18 cellular contexts compared by ENCODE assay signal in the genomic region with DNA sequence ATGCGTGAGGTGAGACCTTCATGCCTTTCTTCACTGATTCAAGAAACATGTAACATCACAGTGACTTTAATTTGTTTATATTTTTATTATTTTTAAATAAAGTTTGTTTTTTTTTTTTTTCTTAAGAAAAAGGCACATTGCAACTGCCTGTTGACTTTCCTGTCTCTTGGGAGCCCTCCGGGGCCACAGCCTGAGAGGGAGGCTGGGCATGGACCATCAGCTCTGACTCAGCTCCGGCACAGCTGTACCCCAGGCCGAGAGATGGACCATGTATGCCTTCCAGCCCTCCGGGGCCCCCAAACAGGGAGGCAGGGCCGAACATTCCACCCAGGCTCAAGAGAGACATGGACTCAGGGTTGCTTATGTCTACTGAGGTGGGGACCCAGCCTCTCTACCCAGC.
A peak's percentile ranks its signal among the peaks of the same experiment; 100 is the strongest.
DNase-seq lines count a peak whose midpoint lies in the region; ATAC-seq and TF ChIP-seq lines count a peak whose summit lies in the region.
"Had no signal": no experiment of that assay in that cellular context is flagged by ENCODE, and none has a peak within 500 bp of the region (broad histone marks: within the 10 kb centered on the region; RNA-seq: fewer than 3 reads in every experiment).

No MANE protein-coding gene starts in this region.

- H3K36me3 Mint-ChIP-seq in Caco-2 (ENCODE audit: insufficient read depth, unreplicated experiment) (peaks cover 24% of the 10 kb centered on the region), Calu3 (ENCODE audit: insufficient read depth, unreplicated experiment) (peaks cover 5% of the 10 kb centered on the region)
- H3K36me3 Mint-ChIP-seq in stimulated activated effector memory CD8-positive, alpha-beta T cell treated with anti-CD3 and anti-CD28 coated beads, Interleukin-12 subunit alpha, Interleukin-12 subunit beta, amount 100 ng/mL, for 72 hours, result peaks cover 88% of the 10 kb centered on the region

- H3K4me1 Mint-ChIP-seq in Caco-2 (ENCODE audit: low read depth, unreplicated experiment), result peaks cover 26% of the 10 kb centered on the region
- peaks cover 76% of the 10 kb centered on the region for H3K4me1 Mint-ChIP-seq in stimulated activated effector memory CD8-positive, alpha-beta T cell treated with anti-CD3 and anti-CD28 coated beads, Interleukin-12 subunit alpha, Interleukin-12 subunit beta, amount 100 ng/mL, for 72 hours
- H3K4me1 Mint-ChIP-seq in Calu3 (ENCODE audit: low read depth, unreplicated experiment), result peaks cover 23% of the 10 kb centered on the region

- H3K27ac Mint-ChIP-seq in Caco-2 (ENCODE audit: unreplicated experiment) (peak overlapping the region; percentile 18), Calu3 (ENCODE audit: unreplicated experiment) (no peak overlapping the region)
- H3K27ac Mint-ChIP-seq in stimulated activated effector memory CD8-positive, alpha-beta T cell treated with anti-CD3 and anti-CD28 coated beads, Interleukin-12 subunit alpha, Interleukin-12 subunit beta, amount 100 ng/mL, for 72 hours, result peak overlapping the region; percentile 67

- no peaks in the 10 kb centered on the region for H3K9me2 ChIP-seq in OCI-LY1 (ENCODE audit: low read depth, low read length)

- DNase-seq in Caco-2, result no peak
- DNase-seq in fibroblast of mammary gland (ENCODE audit: low read depth), result peak; percentile 19
- no peak for DNase-seq in stimulated activated effector memory CD8-positive, alpha-beta T cell treated with anti-CD3 and anti-CD28 coated beads, Interleukin-12 subunit alpha, Interleukin-12 subunit beta, amount 100 ng/mL, for 72 hours (ENCODE audit: low spot score in 2 of 2)
- no peak for DNase-seq in Calu3
- DNase-seq in NCI-H187 treated with DMSO at 0.1 percent for 48 hours (lab: John Stamatoyannopoulos, UW), result no peak
- DNase-seq: COR-L47, DMS53, GM23248, KBM-7, NCI-H1092 treated with DMSO at 0.1 percent for 48 hours, NCI-H1694, NCI-H446, NCI-H774, Peyer's patch, SHP77 treated with DMSO at 0.1 percent for 48 hours had no signal

- H3K4me1 ChIP-seq in Caco-2 (peaks cover 15% of the 10 kb centered on the region), OCI-LY1 (ENCODE audit: insufficient read depth, low read length, severe bottlenecking) (peaks cover 65% of the 10 kb centered on the region)

- no peak overlapping the region for H3K9ac ChIP-seq in OCI-LY1 (ENCODE audit: low read length)
- H3K9ac ChIP-seq: GM23248 had no signal

- H3K4me3 ChIP-seq in Caco-2 (ENCODE audit: low read depth, low read length) (no peak overlapping the region), OCI-LY1 (ENCODE audit: low read depth, low read length, poor library complexity, severe bottlenecking) (no peak overlapping the region), fibroblast of mammary gland (ENCODE audit: control insufficient read depth, low read depth, low read length) (no peak overlapping the region)
- H3K4me3 ChIP-seq: GM12878, GM23248, Peyer's patch had no signal

- H3K9me3 ChIP-seq in Caco-2 (no peaks in the 10 kb centered on the region), OCI-LY1 (ENCODE audit: low read length) (no peaks in the 10 kb centered on the region)
- H3K9me3 ChIP-seq: Peyer's patch had no signal

- BruUV-seq in Caco-2 (replicated peaks; lab: Mats Ljungman, UMichigan), result no TSS peak
- BruUV-seq in Calu3 (replicated peaks; lab: Mats Ljungman, UMichigan), result no TSS peak

- H3K4me2 ChIP-seq in OCI-LY1 (ENCODE audit: low read length), result no peak overlapping the region

- H3K27me3 ChIP-seq in Caco-2 (replicated peaks; ENCODE audit: control insufficient read depth, insufficient read depth, low read length), result no peaks in the 10 kb centered on the region
- H3K27me3 ChIP-seq in OCI-LY1 (ENCODE audit: insufficient read depth, low read length), result no peaks in the 10 kb centered on the region
- H3K27me3 ChIP-seq: Peyer's patch had no signal

- H2AFZ ChIP-seq in OCI-LY1 (ENCODE audit: low read length), result no peak overlapping the region
- H2AFZ ChIP-seq: GM23248 had no signal

- no peaks in the 10 kb centered on the region for H4K20me1 ChIP-seq in OCI-LY1 (ENCODE audit: insufficient read depth, low read length)

- CTCF ChIA-PET in Caco-2 (lab: Charles Lee) (no interaction called here), Calu3 (lab: Charles Lee) (interaction anchor here (1.3 kb wide), 1 partner anchor 14 kb away, joined by 5 read pairs; no protein-coding TSS in a partner anchor)

- intact Hi-C loops in Caco-2 (cut with micrococcal nuclease; ENCODE audit: unreplicated experiment) (no loop called here), Calu3 (cut with micrococcal nuclease; ENCODE audit: unreplicated experiment) (no loop called here)

- peak overlapping the region; percentile 53 for H3K27ac ChIP-seq in OCI-LY1 (ENCODE audit: low read depth, low read length, poor library complexity, severe bottlenecking)
- H3K27ac ChIP-seq: GM23248, Peyer's patch had no signal

- TF ChIP-seq CTCF in Caco-2 (IDR thresholded peaks at IDR 0.05; ENCODE audit: insufficient read depth in 1 of 2, low read depth in 1 of 2, low read length in 1 of 2, severe bottlenecking in 1 of 2, unreplicated experiment in 1 of 2) (no peak), OCI-LY1 (IDR thresholded peaks at IDR 0.05; ENCODE audit: low read length) (no peak), fibroblast of mammary gland (conservative IDR thresholded peaks at IDR 0.05; ENCODE audit: control insufficient read depth, insufficient read depth, low read depth, low read length) (no peak), Calu3 (IDR thresholded peaks at IDR 0.05; ENCODE audit: unreplicated experiment) (no peak)

- POLR2A ChIA-PET in Caco-2 (lab: Charles Lee), result no interaction called here

- no peak overlapping the region for H3K4me3 Mint-ChIP-seq in Caco-2 (ENCODE audit: unreplicated experiment)
- no peak overlapping the region for H3K4me3 Mint-ChIP-seq in stimulated activated effector memory CD8-positive, alpha-beta T cell treated with anti-CD3 and anti-CD28 coated beads, Interleukin-12 subunit alpha, Interleukin-12 subunit beta, amount 100 ng/mL, for 72 hours
- H3K4me3 Mint-ChIP-seq in Calu3 (ENCODE audit: low read depth, unreplicated experiment), result no peak overlapping the region

- H3K36me3 ChIP-seq in Caco-2 (ENCODE audit: control insufficient read depth, insufficient read depth, low read length), result no peaks in the 10 kb centered on the region
- peaks cover 57% of the 10 kb centered on the region for H3K36me3 ChIP-seq in OCI-LY1 (ENCODE audit: insufficient read depth, low read length)
- H3K36me3 ChIP-seq: Peyer's patch had no signal

- no peaks in the 10 kb centered on the region for H3F3A ChIP-seq in OCI-LY1 (ENCODE audit: insufficient read depth, low read length)

- no peaks in the 10 kb centered on the region for H3K9me3 Mint-ChIP-seq in Caco-2 (ENCODE audit: unreplicated experiment)
- H3K9me3 Mint-ChIP-seq in stimulated activated effector memory CD8-positive, alpha-beta T cell treated with anti-CD3 and anti-CD28 coated beads, Interleukin-12 subunit alpha, Interleukin-12 subunit beta, amount 100 ng/mL, for 72 hours, result no peaks in the 10 kb centered on the region
- H3K9me3 Mint-ChIP-seq in Calu3 (ENCODE audit: low read depth, unreplicated experiment), result no peaks in the 10 kb centered on the region

- H3K27me3 Mint-ChIP-seq in Caco-2 (ENCODE audit: insufficient read depth, unreplicated experiment) (no peaks in the 10 kb centered on the region), Calu3 (ENCODE audit: unreplicated experiment) (no peaks in the 10 kb centered on the region)

- no peaks in the 10 kb centered on the region for H3K79me2 ChIP-seq in OCI-LY1 (ENCODE audit: insufficient read depth, low read length)

- no peak for ATAC-seq in stimulated activated effector memory CD8-positive, alpha-beta T cell treated with anti-CD3 and anti-CD28 coated beads, Interleukin-12 subunit alpha, Interleukin-12 subunit beta, amount 100 ng/mL, for 72 hours
- ATAC-seq in HG03095 (IDR thresholded peaks at IDR 0.05; ENCODE audit: unreplicated experiment), result no peak
- ATAC-seq: GM12878 had no signal
